Comparison of ENCODE assay signal across 10 cellular contexts in the genomic region with DNA sequence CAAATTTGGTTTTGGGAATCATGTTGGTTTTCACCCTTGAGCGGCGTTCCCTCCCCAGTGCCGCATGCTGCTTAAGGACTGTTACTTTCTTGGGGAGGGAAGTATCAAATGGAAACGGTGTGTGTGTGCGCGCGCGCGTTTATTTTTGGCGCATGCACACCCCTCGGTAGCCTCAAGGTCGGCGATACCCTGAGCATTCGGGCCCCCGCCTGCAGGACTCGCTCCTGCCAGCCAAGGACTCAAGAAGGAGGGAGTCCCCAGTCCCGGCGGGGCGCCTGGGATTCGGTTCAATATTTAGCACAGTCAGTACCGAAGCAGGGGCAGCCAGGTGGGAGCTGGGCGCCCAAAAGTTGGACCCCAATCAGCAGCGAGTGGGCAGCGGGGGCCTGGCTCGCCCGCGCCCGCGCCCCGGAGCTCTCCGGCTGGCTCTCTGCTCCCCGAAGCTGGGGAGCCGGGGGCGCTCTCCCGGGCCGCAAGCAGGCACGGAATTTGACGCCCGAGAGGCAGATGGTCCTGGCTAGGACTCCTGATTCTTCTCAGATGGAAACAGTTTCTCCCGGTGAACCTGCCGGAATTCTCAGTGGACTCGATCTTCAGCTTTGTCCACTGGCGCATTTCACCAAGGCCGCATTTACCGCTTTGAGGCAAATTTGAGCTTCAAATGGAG.
DNase-seq lines count a peak whose midpoint lies in the region; ATAC-seq lines count a peak whose summit lies in the region.
"Had no signal": no experiment of that assay in that cellular context is flagged by ENCODE, and none has a peak within 500 bp of the region (broad histone marks: within the 10 kb centered on the region; RNA-seq: fewer than 3 reads in every experiment).

No MANE protein-coding gene starts in this region.

- H3K4me1 ChIP-seq in ES-I3 (ENCODE audit: insufficient read depth, low read length): peaks cover 13% of the 10 kb centered on the region
- no peaks in the 10 kb centered on the region; the same call in 1 of the 2 replicates for H3K4me1 ChIP-seq in iPS DF 6.9 (ENCODE audit: control insufficient read depth, insufficient read depth, low read length)

- H3K27ac ChIP-seq in iPS DF 6.9 (ENCODE audit: low read length): no peak overlapping the region

- DNase-seq in astrocyte of the hippocampus (ENCODE audit: low read depth, low spot score): peak; percentile 26
- no peak for DNase-seq in iPS DF 6.9 (ENCODE audit: low read depth, low spot score)
- DNase-seq in retina: peak; percentile 78
- DNase-seq in SKM-1 (lab: John Stamatoyannopoulos, UW; ENCODE audit: unreplicated experiment): no peak
- no peak for DNase-seq in stimulated activated naive CD8-positive, alpha-beta T cell treated with anti-CD3 and anti-CD28 coated beads, Interleukin-15, amount 100 ng/mL, for 72 hours
- DNase-seq: activated effector memory CD4-positive, alpha-beta T cell treated with Interleukin-2 at 50 U/mL for 16 hours; DND-41 had no signal

- WGBS in iPS DF 6.9 (ENCODE audit: insufficient coverage, insufficient read length): no CpG with 5 or more reads among the region's 45 CpGs

- H3K27ac Mint-ChIP-seq in stimulated activated naive CD8-positive, alpha-beta T cell treated with anti-CD3 and anti-CD28 coated beads, Interleukin-15, amount 100 ng/mL, for 72 hours: no peak overlapping the region

- H3K4me3 Mint-ChIP-seq in stimulated activated naive CD8-positive, alpha-beta T cell treated with anti-CD3 and anti-CD28 coated beads, Interleukin-15, amount 100 ng/mL, for 72 hours: no peak overlapping the region

- no peaks in the 10 kb centered on the region for H3K36me3 ChIP-seq in ES-I3 (ENCODE audit: insufficient read depth, low read length)
- no peaks in the 10 kb centered on the region for H3K36me3 ChIP-seq in iPS DF 6.9 (ENCODE audit: control insufficient read depth, insufficient read depth, low read length)

- H3K4me3 ChIP-seq in iPS DF 6.9 (ENCODE audit: low read length): peak overlapping the region; percentile 45; the same call in 1 of the 2 replicates

- H3K9me3 Mint-ChIP-seq in stimulated activated naive CD8-positive, alpha-beta T cell treated with anti-CD3 and anti-CD28 coated beads, Interleukin-15, amount 100 ng/mL, for 72 hours: peaks cover 0 to 7% of the 10 kb centered on the region in 2 donors

- H3K9me3 ChIP-seq in ES-I3 (ENCODE audit: control insufficient read depth, insufficient read depth, low read length) (no peaks in the 10 kb centered on the region), iPS DF 6.9 (ENCODE audit: control insufficient read depth, insufficient read depth, low read length) (no peaks in the 10 kb centered on the region)

- ATAC-seq in HG02884 (IDR thresholded peaks at IDR 0.05; ENCODE audit: unreplicated experiment) (no peak), GM21381 (IDR thresholded peaks at IDR 0.05; ENCODE audit: unreplicated experiment) (no peak)
- no peak for ATAC-seq in stimulated activated naive CD8-positive, alpha-beta T cell treated with anti-CD3 and anti-CD28 coated beads, Interleukin-15, amount 100 ng/mL, for 72 hours

- H3K4me1 Mint-ChIP-seq in stimulated activated naive CD8-positive, alpha-beta T cell treated with anti-CD3 and anti-CD28 coated beads, Interleukin-15, amount 100 ng/mL, for 72 hours: no peaks in the 10 kb centered on the region

- peaks cover 55% of the 10 kb centered on the region for H3K27me3 Mint-ChIP-seq in stimulated activated naive CD8-positive, alpha-beta T cell treated with anti-CD3 and anti-CD28 coated beads, Interleukin-15, amount 100 ng/mL, for 72 hours

- peak overlapping the region; percentile 41 for H3K9ac ChIP-seq in ES-I3 (ENCODE audit: low read depth, low read length)

- H3K27me3 ChIP-seq in iPS DF 6.9 (ENCODE audit: control insufficient read depth, insufficient read depth, low read length): peaks cover 8% of the 10 kb centered on the region; the same call in 1 of the 2 replicates

Comparison
In these comparisons a context has a peak if more than half of its experiments do, and no peak if none do; other contexts are left out.
1. DNase-seq: peak in astrocyte of the hippocampus (single experiment) and retina (single experiment); none in iPS DF 6.9 (single experiment), SKM-1 (single experiment) and stimulated activated naive CD8-positive, alpha-beta T cell treated with anti-CD3 and anti-CD28 coated beads, Interleukin-15, amount 100 ng/mL, for 72 hours (0 of 2).